20 cellular contexts compared by ENCODE assay signal in genomic region chr9:99803694-99804093, GRCh38.
"Had no signal": no experiment of that assay in that cellular context is flagged by ENCODE, and none has a peak within 500 bp of the region (broad histone marks: within the 10 kb centered on the region; RNA-seq: fewer than 3 reads in every experiment).

No MANE protein-coding gene starts in this region.

- H3K4me3 ChIP-seq: dorsolateral prefrontal cortex, esophagus squamous epithelium, heart left ventricle, pancreas, smooth muscle cell, stomach, thoracic aorta, transverse colon had no signal

- DNase-seq: cortex of kidney; dorsolateral prefrontal cortex; effector memory CD4-positive, alpha-beta T cell; esophagus squamous epithelium; heart left ventricle; hippocampal formation; kidney glomerular epithelial cell; mesendoderm; naive B cell; occipital lobe; pancreas; right cardiac atrium; stimulated activated CD4-positive, alpha-beta T cell treated with anti-CD3 and anti-CD28 coated beads, Interleukin-2, amount 100 ng/mL, for 48 hours; stomach; substantia nigra; transverse colon had no signal

- ATAC-seq: heart left ventricle, pancreas, right cardiac atrium had no signal

- H3K9me3 Mint-ChIP-seq: naive B cell had no signal

- H3K4me1 Mint-ChIP-seq: nephron had no signal

- H3K4me3 Mint-ChIP-seq: naive B cell, nephron had no signal

- H3K27me3 Mint-ChIP-seq: naive B cell, progenitor cell of endocrine pancreas had no signal

- H3K27ac Mint-ChIP-seq: nephron, progenitor cell of endocrine pancreas had no signal
